ENCODE assay signal across 8 cellular contexts in the genomic region with DNA sequence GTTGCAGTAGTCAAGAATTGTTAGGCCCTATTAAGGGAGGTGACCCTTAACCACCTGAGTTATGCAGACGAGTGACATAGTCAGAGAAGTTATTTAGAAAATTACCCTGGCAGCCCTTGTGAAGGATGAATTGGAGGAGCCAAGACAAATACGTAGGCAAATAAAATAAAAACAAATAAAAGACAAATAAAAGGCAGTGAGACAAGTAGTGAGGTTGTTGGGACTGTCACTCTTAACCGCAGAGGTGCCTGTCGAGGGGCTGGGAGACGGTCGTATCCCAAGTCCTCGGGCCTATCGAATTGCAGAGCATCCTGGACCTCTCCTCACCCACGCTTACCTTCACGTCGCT. TPM values are rescaled to one million over a fixed set of nuclear protein-coding genes. Genes with fewer than 3 reads are reported as not detected.
DNase-seq lines count a peak whose midpoint lies in the region; TF ChIP-seq lines count a peak whose summit lies in the region.

No MANE protein-coding gene starts in this region.

- H2AFZ ChIP-seq in neural progenitor cell (replicated peaks) = peak overlapping the region; percentile 43

- WGBS in endodermal cell (ENCODE audit: insufficient coverage in 1 of 2, insufficient read length in 1 of 2), 2 experiments = 26% methylated on average over 9 of the region's 11 CpGs; no CpG with 5 or more reads in 1 of the 2 experiments

- H3K4me3 Mint-ChIP-seq in endodermal cell (peak overlapping the region; percentile 83), neural progenitor cell (peak overlapping the region; percentile 96)

- peaks cover 12% of the 10 kb centered on the region for H3K79me2 ChIP-seq in neural progenitor cell (ENCODE audit: low read depth)

- TF ChIP-seq CTCF in BJ (IDR thresholded peaks at IDR 0.05; ENCODE audit: insufficient read depth, low read depth, low read length) (no peak), endodermal cell (conservative IDR thresholded peaks at IDR 0.05) (no peak), neural progenitor cell (IDR thresholded peaks at IDR 0.05) (no peak)

- no peaks in the 10 kb centered on the region for H3K36me3 ChIP-seq in BJ (ENCODE audit: control insufficient read depth, insufficient read depth, low read length)
- H3K36me3 ChIP-seq in endodermal cell (ENCODE audit: control insufficient read depth, insufficient read depth, low read length) = no peaks in the 10 kb centered on the region
- H3K36me3 ChIP-seq in neural progenitor cell = no peaks in the 10 kb centered on the region

- H3K36me3 Mint-ChIP-seq in endodermal cell (ENCODE audit: low read depth) = no peaks in the 10 kb centered on the region
- no peaks in the 10 kb centered on the region for H3K36me3 Mint-ChIP-seq in neural progenitor cell

- peaks cover 7% of the 10 kb centered on the region for H3F3A ChIP-seq in neural progenitor cell (ENCODE audit: low read depth)

- H3K9ac ChIP-seq in endodermal cell (ENCODE audit: extremely low read depth, low read length, poor library complexity, severe bottlenecking) = peak overlapping the region; percentile 30
- no peak overlapping the region for H3K9ac ChIP-seq in neural progenitor cell

- no peaks in the 10 kb centered on the region for H3K4me1 ChIP-seq in endodermal cell (ENCODE audit: control insufficient read depth, insufficient read depth, low read length)
- no peaks in the 10 kb centered on the region for H3K4me1 ChIP-seq in neural progenitor cell

- H3K9me3 ChIP-seq in endodermal cell (ENCODE audit: control insufficient read depth, low read length) (no peaks in the 10 kb centered on the region), neural progenitor cell (ENCODE audit: low read depth) (no peaks in the 10 kb centered on the region)

- H3K4me2 ChIP-seq in neural progenitor cell = peak overlapping the region; percentile 74

- no peaks in the 10 kb centered on the region for H4K20me1 ChIP-seq in neural progenitor cell (ENCODE audit: low read depth)

- peaks cover 27% of the 10 kb centered on the region for H3K9me3 Mint-ChIP-seq in endodermal cell
- peaks cover 4% of the 10 kb centered on the region for H3K9me3 Mint-ChIP-seq in neural progenitor cell

- H3K4me1 Mint-ChIP-seq in endodermal cell (peaks cover 1% of the 10 kb centered on the region), neural progenitor cell (peaks cover 4% of the 10 kb centered on the region)

- POLR2A ChIA-PET in BJ (lab: Charles Lee) = no interaction called here

- CTCF ChIA-PET in BJ (lab: Yijun Ruan, JAX) = interaction anchor here (0.6 to 1.4 kb wide), 7 partner anchors 9 to 495 kb away, joined by 3 to 5 read pairs (median 3); a partner anchor contains a TSS

- H3K27ac Mint-ChIP-seq in endodermal cell = no peak overlapping the region
- peak overlapping the region; percentile 87 for H3K27ac Mint-ChIP-seq in neural progenitor cell

- DNase-seq in BJ (ENCODE audit: low read depth) (no peak), endodermal cell (no peak), neural progenitor cell (ENCODE audit: low spot score) (peak; percentile 1), DMS 273 (lab: John Stamatoyannopoulos, UW; ENCODE audit: unreplicated experiment) (no peak), SHP77 treated with DMSO at 0.1 percent for 48 hours (lab: John Stamatoyannopoulos, UW) (no peak), RKO (ENCODE audit: low spot score) (no peak)
- DNase-seq in Jurkat, Clone E6-1 (ENCODE audit: low read depth, low spot score) = peak; percentile 8
- no peak for DNase-seq in activated CD4-positive, alpha-beta T cell treated with anti-CD3 and anti-CD28 coated beads for 1 hour

- peak overlapping the region; percentile 62 for H3K4me3 ChIP-seq in BJ (ENCODE audit: low read depth, low read length)
- H3K4me3 ChIP-seq in Jurkat, Clone E6-1 (ENCODE audit: low read length) = peak overlapping the region; percentile 71
- H3K4me3 ChIP-seq in endodermal cell (ENCODE audit: low read length) = peak overlapping the region; percentile 81
- peak overlapping the region; percentile 61 for H3K4me3 ChIP-seq in neural progenitor cell

- H3K27me3 Mint-ChIP-seq in endodermal cell (ENCODE audit: insufficient read depth) (no peaks in the 10 kb centered on the region), neural progenitor cell (ENCODE audit: insufficient read depth, low read depth) (peaks cover 2% of the 10 kb centered on the region)

- no peak overlapping the region for H3K27ac ChIP-seq in endodermal cell (ENCODE audit: low read depth, low read length)
- H3K27ac ChIP-seq in neural progenitor cell = no peak overlapping the region

- no peaks in the 10 kb centered on the region for H3K27me3 ChIP-seq in BJ (ENCODE audit: control insufficient read depth, insufficient read depth, low read length)
- H3K27me3 ChIP-seq in endodermal cell (ENCODE audit: control insufficient read depth, insufficient read depth, low read length, poor library complexity, severe bottlenecking) = no peaks in the 10 kb centered on the region
- no peaks in the 10 kb centered on the region for H3K27me3 ChIP-seq in neural progenitor cell

RNA-seq across cellular contexts. Expression of a gene that starts 0.4 kb away (rescaled TPM):
- 0.53 and 1.2 TPM in 2 replicates for polyA plus RNA-seq in BJ (2011; rRNA removed)
- 0.67 and 0.81 TPM in 2 replicates for polyA minus RNA-seq in BJ (2011; rRNA and poly(A)+ RNA removed)
- 1.4 TPM for polyA plus RNA-seq in Jurkat, Clone E6-1 (2012; ENCODE audit: insufficient read depth, insufficient read length)
- total RNA-seq in endodermal cell = 10 to 100 TPM in 1 of 2 donors, 1 to 10 TPM in 1; 6.2 to 11.6 TPM
- polyA plus RNA-seq in endodermal cell (2013, experiment 1 of 2) = 3.3 TPM
- polyA plus RNA-seq in endodermal cell (2013, experiment 2 of 2) = 3.4 TPM
- 4.6 and 9.7 TPM in 2 replicates for total RNA-seq in neural progenitor cell (ENCODE audit: low replicate concordance)

RNA-seq across cellular contexts. Expression of a gene that starts 58.0 kb away (rescaled TPM):
- 8.2 and 12.1 TPM in 2 replicates for polyA plus RNA-seq in BJ (2011; rRNA removed)
- 3.6 and 3.7 TPM in 2 replicates for polyA minus RNA-seq in BJ (2011; rRNA and poly(A)+ RNA removed)
- polyA plus RNA-seq in Jurkat, Clone E6-1 (2012; ENCODE audit: insufficient read depth, insufficient read length) = 20.2 TPM
- total RNA-seq in endodermal cell = 10 to 100 TPM; 31.9 to 47.8 TPM
- 37.9 TPM for polyA plus RNA-seq in endodermal cell (2013, experiment 1 of 2)
- polyA plus RNA-seq in endodermal cell (2013, experiment 2 of 2) = 34.6 TPM
- total RNA-seq in neural progenitor cell (ENCODE audit: low replicate concordance) = 33.7 and 35.6 TPM in 2 replicates

Comparison
In these comparisons a context has a peak if more than half of its experiments do, and no peak if none do; other contexts are left out.
1. DNase-seq: peak in Jurkat, Clone E6-1 (single experiment) and neural progenitor cell (single experiment); none in BJ (single experiment), endodermal cell (single experiment), DMS 273 (single experiment), SHP77 treated with DMSO at 0.1 percent for 48 hours (single experiment), RKO (single experiment) and activated CD4-positive, alpha-beta T cell treated with anti-CD3 and anti-CD28 coated beads for 1 hour (single experiment).
2. Peak in every context shown above with its lines, with median percentiles within 50 percentile points of each other: H3K4me3 ChIP-seq.